27 cellular contexts compared by ENCODE assay signal in genomic region chr11:86717817-86718501, GRCh38. TPM values are rescaled to one million over a fixed set of nuclear protein-coding genes. Genes with fewer than 3 reads are reported as not detected.
DNase-seq lines count a peak whose midpoint lies in the region; ATAC-seq and TF ChIP-seq lines count a peak whose summit lies in the region.
"Had no signal": no experiment of that assay in that cellular context is flagged by ENCODE, and none has a peak within 500 bp of the region (broad histone marks: within the 10 kb centered on the region; RNA-seq: fewer than 3 reads in every experiment).

No MANE protein-coding gene starts in this region.

- H3K27ac ChIP-seq in Panc1 (ENCODE audit: low read length): peak overlapping the region; percentile 48; the same call in 1 of the 2 replicates
- H3K27ac ChIP-seq: C4-2B, thyroid gland had no signal

- H3K36me3 Mint-ChIP-seq in type B pancreatic cell: no peaks in the 10 kb centered on the region
- H3K36me3 Mint-ChIP-seq: activated CD4-positive, alpha-beta memory T cell treated with anti-CD3 and anti-CD28 coated beads for 36 hours; activated naive CD4-positive, alpha-beta T cell treated with anti-CD3 and anti-CD28 coated beads, Interleukin-2, amount 50 U/mL, for 24 hours had no signal

- no peaks in the 10 kb centered on the region for H3K36me3 ChIP-seq in Panc1 (ENCODE audit: control insufficient read depth, insufficient read depth, low read length)
- H3K36me3 ChIP-seq: thyroid gland had no signal

- CTCF ChIA-PET in Panc1 (lab: Charles Lee): no interaction called here

- H3K27ac Mint-ChIP-seq in type B pancreatic cell: peak overlapping the region; percentile 88
- H3K27ac Mint-ChIP-seq: activated CD4-positive, alpha-beta memory T cell treated with anti-CD3 and anti-CD28 coated beads for 36 hours; activated naive CD4-positive, alpha-beta T cell treated with anti-CD3 and anti-CD28 coated beads, Interleukin-2, amount 50 U/mL, for 24 hours; activated T-helper 17 cell treated with anti-CD3 and anti-CD28 coated beads, Interleukin-2, amount 50 U/mL, for 72 hours; naive thymus-derived CD8-positive, alpha-beta T cell; progenitor cell of endocrine pancreas; T-helper 1 cell treated with Interleukin-12 subunit alpha and Interleukin-12 subunit beta and Interleukin-4 antibody, amounts not matched to agents 30 μg/mL and 1 μg/mL, for 36 hours had no signal

- peaks cover 14% of the 10 kb centered on the region for H3K4me1 Mint-ChIP-seq in type B pancreatic cell (ENCODE audit: unreplicated experiment)
- H3K4me1 Mint-ChIP-seq: activated naive CD4-positive, alpha-beta T cell treated with anti-CD3 and anti-CD28 coated beads, Interleukin-2, amount 50 U/mL, for 24 hours; activated T-helper 17 cell treated with anti-CD3 and anti-CD28 coated beads, Interleukin-2, amount 50 U/mL, for 72 hours; naive thymus-derived CD8-positive, alpha-beta T cell had no signal

- H3K4me3 Mint-ChIP-seq in type B pancreatic cell: peak overlapping the region; percentile 23
- H3K4me3 Mint-ChIP-seq: activated CD4-positive, alpha-beta memory T cell treated with anti-CD3 and anti-CD28 coated beads for 36 hours; activated naive CD4-positive, alpha-beta T cell treated with anti-CD3 and anti-CD28 coated beads, Interleukin-2, amount 50 U/mL, for 24 hours; activated T-helper 17 cell treated with anti-CD3 and anti-CD28 coated beads, Interleukin-2, amount 50 U/mL, for 72 hours; naive thymus-derived CD8-positive, alpha-beta T cell; T-helper 1 cell treated with Interleukin-12 subunit alpha and Interleukin-12 subunit beta and Interleukin-4 antibody, amounts not matched to agents 30 μg/mL and 1 μg/mL, for 36 hours had no signal

- intact Hi-C loops in Panc1 (cut with micrococcal nuclease; ENCODE audit: unreplicated experiment): no loop called here

- H3K27me3 ChIP-seq in Panc1 (ENCODE audit: control insufficient read depth, insufficient read depth, low read length): no peaks in the 10 kb centered on the region
- H3K27me3 ChIP-seq: thyroid gland had no signal

- POLR2A ChIA-PET in Panc1 (lab: Charles Lee): no interaction called here

- H3K9me3 ChIP-seq in Panc1 (ENCODE audit: control insufficient read depth, insufficient read depth, low read depth, low read length): peaks cover 21% of the 10 kb centered on the region
- H3K9me3 ChIP-seq: thyroid gland had no signal

- TF ChIP-seq CTCF in Panc1 (IDR thresholded peaks at IDR 0.05) (no peak), type B pancreatic cell (conservative IDR thresholded peaks at IDR 0.05) (no peak)

- H3K4me1 ChIP-seq in Panc1 (ENCODE audit: control insufficient read depth, insufficient read depth, low read length): no peaks in the 10 kb centered on the region
- H3K4me1 ChIP-seq: thyroid gland had no signal

- BruUV-seq in Panc1 (replicated peaks; lab: Mats Ljungman, UMichigan): no TSS peak

- no peak overlapping the region for H3K4me3 ChIP-seq in Panc1 (ENCODE audit: low read depth in 2 of 2, low read length in 2 of 2)
- H3K4me3 ChIP-seq: thyroid gland had no signal

- no peaks in the 10 kb centered on the region for H3K27me3 Mint-ChIP-seq in type B pancreatic cell

- peak; percentile 66 for DNase-seq in HT-29 (ENCODE audit: low spot score)
- DNase-seq in Panc1 (ENCODE audit: low read depth, low spot score): no peak
- peak; percentile 59 for DNase-seq in islet precursor cell
- no peak for DNase-seq in type B pancreatic cell (ENCODE audit: extremely low spot score, unreplicated experiment)
- DNase-seq in iPS-NIHi11 (ENCODE audit: low spot score): no peak
- DNase-seq: activated CD4-positive, alpha-beta memory T cell treated with anti-CD3 and anti-CD28 coated beads for 36 hours; activated CD8-positive, alpha-beta memory T cell treated with anti-CD3 and anti-CD28 coated beads, Interleukin-2, amount 50 U/mL, for 48 hours; amygdala; COR-L47; DMS79 treated with DMSO at 0.1 percent for 48 hours; effector CD4-positive, alpha-beta T cell; kidney; naive thymus-derived CD8-positive, alpha-beta T cell; NCI-H1694; NCI-H446; NCI-H82; stimulated activated CD4-positive, alpha-beta T cell treated with anti-CD3 and anti-CD28 coated beads, Interleukin-4, amount 100 ng/mL, for 1 hour; thyroid gland had no signal

- H3K9me3 Mint-ChIP-seq in type B pancreatic cell: peaks cover 4% of the 10 kb centered on the region

- ATAC-seq in Panc1 (no peak), HG03025 (IDR thresholded peaks at IDR 0.05; ENCODE audit: low FRiP score, unreplicated experiment) (no peak), GM19328 (IDR thresholded peaks at IDR 0.05; ENCODE audit: unreplicated experiment) (no peak)
- ATAC-seq: activated T-helper 17 cell treated with anti-CD3 and anti-CD28 coated beads, Interleukin-2, amount 50 U/mL, for 72 hours; naive thymus-derived CD8-positive, alpha-beta T cell; sciatic nerve; SK-N-SH treated with all-trans-retinoic acid at 6 μM for 48 hours had no signal

- in situ Hi-C loops in Panc1 (cut with HindIII; ENCODE audit: low pct_unique_long_range_greater_than_20kb, low sequenced_read_pairs): no loop called here

RNA-seq across cellular contexts. Expression of gene ME3, which starts 45.5 kb away (rescaled TPM):
- 66.9 and 70.1 TPM in 2 replicates for total RNA-seq in HT-29 (2014; rRNA removed; shearing (Covaris generic))
- total RNA-seq in Panc1 (2021; ENCODE audit: unreplicated experiment): 35.3 TPM
- polyA plus RNA-seq in Panc1 (2012; ENCODE audit: insufficient read length): 31.8 TPM
- total RNA-seq in type B pancreatic cell (ENCODE audit: low replicate concordance): 6.5 and 9.7 TPM in 2 replicates

Comparison
In these comparisons a context has a peak if more than half of its experiments do, and no peak if none do; other contexts are left out.
1. DNase-seq: peak in HT-29 (single experiment) and islet precursor cell (single experiment); none in Panc1 (single experiment), type B pancreatic cell (single experiment) and iPS-NIHi11 (single experiment).